1 cellular context compared by ENCODE assay signal in genomic region chr6:33104893-33105292, GRCh38.
TF ChIP-seq lines count a peak whose summit lies in the region.

No MANE protein-coding gene starts in this region.

TF ChIP-seq in H1, 55 proteins besides CTCF, POLR2A, EP300 and RAD21 (continued from another document):
- TF ChIP-seq KDM1A (IDR thresholded peaks at IDR 0.05; ENCODE audit: borderline replicate concordance, low read length) (no peak), SP1 (IDR thresholded peaks at IDR 0.05; ENCODE audit: low read depth, low read length) (no peak), SP4 (IDR thresholded peaks at IDR 0.05; ENCODE audit: low read length) (no peak), JUN (IDR thresholded peaks at IDR 0.05; ENCODE audit: low read depth, low read length) (no peak), SP2 (IDR thresholded peaks at IDR 0.05; ENCODE audit: low read length) (no peak), E2F6 (IDR thresholded peaks at IDR 0.05) (no peak), CHD1 (IDR thresholded peaks at IDR 0.05; ENCODE audit: low read depth, low read length) (no peak), CEBPB (IDR thresholded peaks at IDR 0.05; ENCODE audit: low read depth, low read length) (no peak), TAF1 (IDR thresholded peaks at IDR 0.05; ENCODE audit: low read depth, low read length) (no peak), GABPA (IDR thresholded peaks at IDR 0.05; ENCODE audit: borderline replicate concordance, insufficient read depth, low read length) (no peak), SIX5 (IDR thresholded peaks at IDR 0.05; ENCODE audit: low read depth, low read length) (no peak), CBX8 (IDR thresholded peaks at IDR 0.05; ENCODE audit: borderline replicate concordance, low read depth, low read length) (no peak)
